ENCODE assay signal across 11 cellular contexts in the genomic region with DNA sequence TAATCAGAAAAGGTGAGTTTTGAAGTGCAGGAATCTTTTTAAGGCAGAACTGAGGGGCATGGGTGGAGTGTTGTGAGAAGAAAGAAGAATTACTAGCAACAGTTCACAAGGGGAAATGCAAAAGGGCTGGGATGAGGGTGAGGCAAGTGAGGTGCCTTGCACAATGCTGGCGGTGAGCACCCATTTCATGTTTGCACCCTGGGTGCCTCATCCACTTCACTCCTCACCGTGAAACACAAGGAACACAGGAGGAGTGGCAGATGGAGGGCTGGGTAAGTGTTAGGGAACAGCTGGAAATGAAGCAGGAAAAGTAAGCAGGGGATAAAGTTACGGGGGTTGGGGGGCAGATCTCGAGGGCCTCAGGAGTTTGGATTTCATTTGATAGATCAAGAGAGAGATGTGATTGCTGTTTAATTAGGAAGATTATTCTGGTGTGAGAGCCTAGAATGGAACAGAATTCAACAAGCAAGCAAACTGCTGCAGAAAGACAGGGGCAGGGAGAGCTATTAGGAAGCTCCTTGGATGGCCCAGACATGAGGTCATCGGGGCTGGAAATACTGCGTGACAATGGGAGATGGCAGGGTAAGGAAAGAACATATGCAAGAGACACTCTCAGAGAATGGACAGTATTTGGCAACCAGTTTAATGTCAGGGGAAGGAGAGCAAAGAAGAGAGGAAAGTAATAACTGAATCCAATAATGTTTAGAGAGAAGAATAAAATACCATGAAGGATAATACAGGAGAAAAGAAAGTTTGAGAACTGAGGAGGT. TPM values are rescaled to one million over a fixed set of nuclear protein-coding genes. Genes with fewer than 3 reads are reported as not detected.
A peak's percentile ranks its signal among the peaks of the same experiment; 100 is the strongest.
DNase-seq lines count a peak whose midpoint lies in the region; ATAC-seq and TF ChIP-seq lines count a peak whose summit lies in the region.
"Had no signal": no experiment of that assay in that cellular context is flagged by ENCODE, and none has a peak within 500 bp of the region (broad histone marks: within the 10 kb centered on the region; RNA-seq: fewer than 3 reads in every experiment).

No MANE protein-coding gene starts in this region.

- H3K4me3 ChIP-seq in BJ (ENCODE audit: low read depth, low read length) (peak overlapping the region; percentile 13), brain microvascular endothelial cell (ENCODE audit: low read depth, low read length) (no peak overlapping the region), lower lobe of right lung (peak overlapping the region; percentile 18)
- H3K4me3 ChIP-seq: thoracic aorta had no signal

- peaks cover 29% of the 10 kb centered on the region for H3K4me1 ChIP-seq in lower lobe of right lung

- intact Hi-C loops in lower lobe of right lung (cut with DNase I): no loop called here

- POLR2A ChIA-PET in BJ (lab: Charles Lee): interaction anchor here (0.5 to 0.6 kb wide), 2 partner anchors 9 to 61 kb away, joined by 3 read pairs; no protein-coding TSS in a partner anchor

- in situ Hi-C loops in brain microvascular endothelial cell (cut with HindIII; ENCODE audit: low pct_ligation_motif_present, low sequenced_read_pairs): no loop called here

- H3K36me3 ChIP-seq in BJ (ENCODE audit: control insufficient read depth, insufficient read depth, low read length) (no peaks in the 10 kb centered on the region), brain microvascular endothelial cell (replicated peaks) (no peaks in the 10 kb centered on the region), lower lobe of right lung (no peaks in the 10 kb centered on the region)
- H3K36me3 ChIP-seq: thoracic aorta had no signal

- TF ChIP-seq CTCF in BJ (IDR thresholded peaks at IDR 0.05; ENCODE audit: insufficient read depth, low read depth, low read length) (no peak), brain microvascular endothelial cell (IDR thresholded peaks at IDR 0.05; ENCODE audit: low read depth, low read length, missing control alignments) (no peak), lower lobe of right lung (IDR thresholded peaks at IDR 0.05) (no peak)

- CTCF ChIA-PET in BJ (lab: Yijun Ruan, JAX): interaction anchor here (0.5 to 1.6 kb wide), 3 partner anchors 8 to 551 kb away, joined by 3 read pairs; partner anchors contain the start of gene HEATR6

- H3K27ac ChIP-seq in brain microvascular endothelial cell (peak overlapping the region; percentile 60), lower lobe of right lung (peak overlapping the region; percentile 26)
- H3K27ac ChIP-seq: thoracic aorta had no signal

- DNase-seq in BJ (ENCODE audit: low read depth) (no peak), MV-4-11 (lab: John Stamatoyannopoulos, UW) (peak; percentile 57), brain microvascular endothelial cell (peak; percentile 65), lower lobe of right lung (peak; percentile 78), occipital lobe (lab: John Stamatoyannopoulos, UW) (no peak), GF-D8 (lab: John Stamatoyannopoulos, UW) (no peak), D341Med (ENCODE audit: low spot score) (no peak)
- DNase-seq: activated naive CD8-positive, alpha-beta T cell treated with anti-CD3 and anti-CD28 coated beads, Interleukin-2, amount 10 ng/mL, durations not matched to agents 7 days and 5 days; PC-3 had no signal

- ATAC-seq in lower lobe of right lung: peak; percentile 76 to 83
- ATAC-seq in GM21737 (IDR thresholded peaks at IDR 0.05; ENCODE audit: unreplicated experiment): no peak
- ATAC-seq: PC-3 had no signal

- H3K9me3 ChIP-seq in lower lobe of right lung: no peaks in the 10 kb centered on the region
- H3K9me3 ChIP-seq: thoracic aorta had no signal

- no peaks in the 10 kb centered on the region for H3K27me3 ChIP-seq in BJ (ENCODE audit: control insufficient read depth, insufficient read depth, low read length)
- no peaks in the 10 kb centered on the region for H3K27me3 ChIP-seq in brain microvascular endothelial cell (replicated peaks)
- H3K27me3 ChIP-seq in lower lobe of right lung (ENCODE audit: low read depth): no peaks in the 10 kb centered on the region

RNA-seq across cellular contexts. Expression of gene HEATR6, which starts 8.3 kb away (rescaled TPM):
- 20.7 and 24.2 TPM in 2 replicates for polyA plus RNA-seq in BJ (2011; rRNA removed)
- polyA minus RNA-seq in BJ (2011; rRNA and poly(A)+ RNA removed): 28.9 and 35.4 TPM in 2 replicates
- total RNA-seq in lower lobe of right lung (28.2 TPM), occipital lobe (14.0 TPM)

Comparison
In these comparisons a context has a peak if more than half of its experiments do, and no peak if none do; other contexts are left out.
1. DNase-seq: peak in MV-4-11 (single experiment), brain microvascular endothelial cell (single experiment) and lower lobe of right lung (single experiment); none in BJ (single experiment), occipital lobe (single experiment), GF-D8 (single experiment) and D341Med (single experiment).